Comparison of ENCODE assay signal across 2 cellular contexts in the genomic region with DNA sequence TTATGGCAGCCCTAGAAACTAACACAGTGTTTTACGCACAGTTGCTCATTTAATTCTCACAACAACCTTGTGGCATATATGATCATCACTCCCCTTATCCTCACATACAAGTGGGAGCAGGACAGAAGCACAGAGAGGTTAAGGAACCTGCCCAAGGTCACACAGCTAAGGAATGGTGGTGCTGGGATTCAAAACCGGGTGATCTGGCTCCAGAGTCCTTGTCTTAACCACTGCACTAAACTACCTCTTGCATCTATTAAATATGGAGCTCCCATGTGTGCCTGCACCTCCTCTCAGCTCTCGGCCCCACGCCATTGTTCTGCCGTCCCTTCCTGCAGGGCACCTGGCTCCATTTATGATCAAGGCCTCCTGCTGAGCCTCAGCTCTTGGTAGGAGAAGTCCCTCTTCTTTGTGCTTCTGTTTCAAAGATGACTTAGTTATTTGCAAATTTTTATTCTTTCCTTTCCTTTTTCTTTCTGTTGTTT.
TF ChIP-seq lines count a peak whose summit lies in the region.

No MANE protein-coding gene starts in this region.

TF ChIP-seq in WTC11, 78 proteins besides CTCF, POLR2A, EP300 and RAD21:
- TF ChIP-seq KAT7 (CRISPR knock-in tag; IDR thresholded peaks at IDR 0.05; ENCODE audit: borderline replicate concordance) (no peak), ZNF121 (CRISPR knock-in tag; IDR thresholded peaks at IDR 0.05) (no peak), EMX1 (CRISPR knock-in tag; IDR thresholded peaks at IDR 0.05) (no peak), PRRX2 (CRISPR knock-in tag; IDR thresholded peaks at IDR 0.05) (no peak), NFATC4 (CRISPR knock-in tag; IDR thresholded peaks at IDR 0.05) (no peak), ZNF671 (CRISPR knock-in tag; IDR thresholded peaks at IDR 0.05) (no peak), ZBTB21 (CRISPR knock-in tag; IDR thresholded peaks at IDR 0.05; ENCODE audit: borderline replicate concordance) (no peak), TEAD4 (CRISPR knock-in tag; IDR thresholded peaks at IDR 0.05) (no peak), CREM (CRISPR knock-in tag; IDR thresholded peaks at IDR 0.05) (no peak), JAZF1 (CRISPR knock-in tag; IDR thresholded peaks at IDR 0.05) (no peak)
- TF ChIP-seq, protein P1, sequence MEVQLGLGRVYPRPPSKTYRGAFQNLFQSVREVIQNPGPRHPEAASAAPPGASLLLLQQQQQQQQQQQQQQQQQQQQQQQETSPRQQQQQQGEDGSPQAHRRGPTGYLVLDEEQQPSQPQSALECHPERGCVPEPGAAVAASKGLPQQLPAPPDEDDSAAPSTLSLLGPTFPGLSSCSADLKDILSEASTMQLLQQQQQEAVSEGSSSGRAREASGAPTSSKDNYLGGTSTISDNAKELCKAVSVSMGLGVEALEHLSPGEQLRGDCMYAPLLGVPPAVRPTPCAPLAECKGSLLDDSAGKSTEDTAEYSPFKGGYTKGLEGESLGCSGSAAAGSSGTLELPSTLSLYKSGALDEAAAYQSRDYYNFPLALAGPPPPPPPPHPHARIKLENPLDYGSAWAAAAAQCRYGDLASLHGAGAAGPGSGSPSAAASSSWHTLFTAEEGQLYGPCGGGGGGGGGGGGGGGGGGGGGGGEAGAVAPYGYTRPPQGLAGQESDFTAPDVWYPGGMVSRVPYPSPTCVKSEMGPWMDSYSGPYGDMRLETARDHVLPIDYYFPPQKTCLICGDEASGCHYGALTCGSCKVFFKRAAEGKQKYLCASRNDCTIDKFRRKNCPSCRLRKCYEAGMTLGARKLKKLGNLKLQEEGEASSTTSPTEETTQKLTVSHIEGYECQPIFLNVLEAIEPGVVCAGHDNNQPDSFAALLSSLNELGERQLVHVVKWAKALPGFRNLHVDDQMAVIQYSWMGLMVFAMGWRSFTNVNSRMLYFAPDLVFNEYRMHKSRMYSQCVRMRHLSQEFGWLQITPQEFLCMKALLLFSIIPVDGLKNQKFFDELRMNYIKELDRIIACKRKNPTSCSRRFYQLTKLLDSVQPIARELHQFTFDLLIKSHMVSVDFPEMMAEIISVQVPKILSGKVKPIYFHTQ (CRISPR knock-in tag; IDR thresholded peaks at IDR 0.05) = no peak
- TF ChIP-seq, protein P2, sequence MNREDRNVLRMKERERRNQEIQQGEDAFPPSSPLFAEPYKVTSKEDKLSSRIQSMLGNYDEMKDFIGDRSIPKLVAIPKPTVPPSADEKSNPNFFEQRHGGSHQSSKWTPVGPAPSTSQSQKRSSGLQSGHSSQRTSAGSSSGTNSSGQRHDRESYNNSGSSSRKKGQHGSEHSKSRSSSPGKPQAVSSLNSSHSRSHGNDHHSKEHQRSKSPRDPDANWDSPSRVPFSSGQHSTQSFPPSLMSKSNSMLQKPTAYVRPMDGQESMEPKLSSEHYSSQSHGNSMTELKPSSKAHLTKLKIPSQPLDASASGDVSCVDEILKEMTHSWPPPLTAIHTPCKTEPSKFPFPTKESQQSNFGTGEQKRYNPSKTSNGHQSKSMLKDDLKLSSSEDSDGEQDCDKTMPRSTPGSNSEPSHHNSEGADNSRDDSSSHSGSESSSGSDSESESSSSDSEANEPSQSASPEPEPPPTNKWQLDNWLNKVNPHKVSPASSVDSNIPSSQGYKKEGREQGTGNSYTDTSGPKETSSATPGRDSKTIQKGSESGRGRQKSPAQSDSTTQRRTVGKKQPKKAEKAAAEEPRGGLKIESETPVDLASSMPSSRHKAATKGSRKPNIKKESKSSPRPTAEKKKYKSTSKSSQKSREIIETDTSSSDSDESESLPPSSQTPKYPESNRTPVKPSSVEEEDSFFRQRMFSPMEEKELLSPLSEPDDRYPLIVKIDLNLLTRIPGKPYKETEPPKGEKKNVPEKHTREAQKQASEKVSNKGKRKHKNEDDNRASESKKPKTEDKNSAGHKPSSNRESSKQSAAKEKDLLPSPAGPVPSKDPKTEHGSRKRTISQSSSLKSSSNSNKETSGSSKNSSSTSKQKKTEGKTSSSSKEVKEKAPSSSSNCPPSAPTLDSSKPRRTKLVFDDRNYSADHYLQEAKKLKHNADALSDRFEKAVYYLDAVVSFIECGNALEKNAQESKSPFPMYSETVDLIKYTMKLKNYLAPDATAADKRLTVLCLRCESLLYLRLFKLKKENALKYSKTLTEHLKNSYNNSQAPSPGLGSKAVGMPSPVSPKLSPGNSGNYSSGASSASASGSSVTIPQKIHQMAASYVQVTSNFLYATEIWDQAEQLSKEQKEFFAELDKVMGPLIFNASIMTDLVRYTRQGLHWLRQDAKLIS (CRISPR knock-in tag; IDR thresholded peaks at IDR 0.05; ENCODE audit: borderline replicate concordance) = no peak
- TF ChIP-seq, protein P3, sequence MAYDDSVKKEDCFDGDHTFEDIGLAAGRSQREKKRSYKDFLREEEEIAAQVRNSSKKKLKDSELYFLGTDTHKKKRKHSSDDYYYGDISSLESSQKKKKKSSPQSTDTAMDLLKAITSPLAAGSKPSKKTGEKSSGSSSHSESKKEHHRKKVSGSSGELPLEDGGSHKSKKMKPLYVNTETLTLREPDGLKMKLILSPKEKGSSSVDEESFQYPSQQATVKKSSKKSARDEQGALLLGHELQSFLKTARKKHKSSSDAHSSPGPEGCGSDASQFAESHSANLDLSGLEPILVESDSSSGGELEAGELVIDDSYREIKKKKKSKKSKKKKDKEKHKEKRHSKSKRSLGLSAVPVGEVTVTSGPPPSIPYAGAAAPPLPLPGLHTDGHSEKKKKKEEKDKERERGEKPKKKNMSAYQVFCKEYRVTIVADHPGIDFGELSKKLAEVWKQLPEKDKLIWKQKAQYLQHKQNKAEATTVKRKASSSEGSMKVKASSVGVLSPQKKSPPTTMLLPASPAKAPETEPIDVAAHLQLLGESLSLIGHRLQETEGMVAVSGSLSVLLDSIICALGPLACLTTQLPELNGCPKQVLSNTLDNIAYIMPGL (CRISPR knock-in tag; IDR thresholded peaks at IDR 0.05) = no peak

TF ChIP-seq in H1, 55 proteins besides CTCF, POLR2A, EP300 and RAD21:
- no peak for TF ChIP-seq ZNF274 (IDR thresholded peaks at IDR 0.05; ENCODE audit: borderline replicate concordance, extremely low read depth, low read length)
- TF ChIP-seq KDM1A (IDR thresholded peaks at IDR 0.05; ENCODE audit: borderline replicate concordance, low read length) = peak; percentile 38; the same call in 1 of the 2 replicates
- no peak for TF ChIP-seq SP1 (IDR thresholded peaks at IDR 0.05; ENCODE audit: low read depth, low read length)
- TF ChIP-seq TCF12 (IDR thresholded peaks at IDR 0.05; ENCODE audit: low read depth, low read length) = no peak
